11 cellular contexts compared by ENCODE assay signal in the genomic region with DNA sequence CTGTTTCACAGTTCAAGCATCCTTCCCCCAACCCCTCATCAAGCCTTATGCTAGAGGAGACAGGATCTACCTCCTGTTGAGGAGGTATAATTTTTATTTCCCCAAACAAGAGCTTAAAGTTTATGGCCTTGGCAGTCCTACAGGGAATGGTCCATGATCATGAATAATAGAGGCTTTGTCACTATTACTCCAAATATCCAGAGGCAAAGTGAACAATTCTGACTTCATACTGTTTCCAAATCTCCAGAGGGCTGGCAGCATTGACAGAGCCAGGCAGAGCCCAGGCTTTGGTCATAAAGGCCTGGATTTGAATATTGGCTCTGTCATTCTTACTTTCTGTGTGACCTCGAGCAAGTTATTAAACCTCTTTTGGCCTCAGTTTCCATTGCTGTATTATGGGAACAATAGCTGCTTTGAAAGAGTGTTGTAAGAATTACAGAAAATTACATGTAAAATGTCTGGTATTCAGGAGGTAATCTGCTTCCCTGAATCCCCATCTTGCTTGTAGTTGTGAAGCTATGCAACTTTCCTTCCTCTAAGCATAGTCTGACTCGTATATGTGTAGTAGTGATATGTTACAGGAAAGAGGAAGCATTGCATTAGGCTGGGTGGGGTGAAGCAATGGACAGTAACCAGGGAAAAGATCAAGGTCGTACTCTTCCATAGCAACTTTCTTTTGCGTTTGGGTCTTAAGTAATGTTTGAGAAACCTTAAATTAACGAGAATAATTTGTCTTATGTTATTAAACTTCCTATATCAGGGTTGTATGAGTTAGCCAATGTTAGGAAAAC.
A peak's percentile ranks its signal among the peaks of the same experiment; 100 is the strongest.
DNase-seq lines count a peak whose midpoint lies in the region; ATAC-seq and TF ChIP-seq lines count a peak whose summit lies in the region.
"Had no signal": no experiment of that assay in that cellular context is flagged by ENCODE, and none has a peak within 500 bp of the region (broad histone marks: within the 10 kb centered on the region; RNA-seq: fewer than 3 reads in every experiment).

No MANE protein-coding gene starts in this region.

- H3K9me3 ChIP-seq in spleen = peaks cover 0 to under 1% (median 0%) of the 10 kb centered on the region in 8 donors

- CTCF ChIA-PET in activated CD4-positive, alpha-beta T cell treated with anti-CD3 and anti-CD28 coated beads for 36 hours (lab: Charles Lee) = interaction anchor here (1.0 kb wide), 1 partner anchor 13 kb away, joined by 8 read pairs; no protein-coding TSS in a partner anchor

- peak overlapping the region in 7 of 8 donors; percentile 33 to 86 (median 74) for H3K27ac ChIP-seq in spleen

- WGBS in spleen, 5 donors = 39 to 63% (median 48%) methylated on average over 5 of the region's 5 CpGs

- no peak for ATAC-seq in activated CD4-positive, alpha-beta T cell treated with anti-CD3 and anti-CD28 coated beads for 36 hours
- ATAC-seq in GM21786 (IDR thresholded peaks at IDR 0.05; ENCODE audit: unreplicated experiment) = no peak

- H3K4me1 ChIP-seq in spleen = peaks cover 0 to 32% (median 9%) of the 10 kb centered on the region in 6 donors

- peak overlapping the region; percentile 58 for H3K27ac Mint-ChIP-seq in activated CD4-positive, alpha-beta T cell treated with anti-CD3 and anti-CD28 coated beads for 36 hours

- H3K4me1 Mint-ChIP-seq in activated CD4-positive, alpha-beta T cell treated with anti-CD3 and anti-CD28 coated beads for 36 hours = peaks cover 9% of the 10 kb centered on the region

- H3K36me3 ChIP-seq in spleen (peaks cover 0 to 100% (median 69%) of the 10 kb centered on the region in 6 donors), H7 (replicated peaks; ENCODE audit: control insufficient read depth, insufficient read depth, low read length) (no peaks in the 10 kb centered on the region)

- H3K9me3 Mint-ChIP-seq in activated CD4-positive, alpha-beta T cell treated with anti-CD3 and anti-CD28 coated beads for 36 hours (ENCODE audit: low read depth) = peaks cover 9% of the 10 kb centered on the region

- H3K4me3 ChIP-seq in fibroblast of the aortic adventitia (ENCODE audit: low read depth, low read length) (no peak overlapping the region), spleen (peak overlapping the region in 1 of 8 donors; percentile 3), H7 (ENCODE audit: insufficient read depth, low read depth, low read length) (no peak overlapping the region)

- no peaks in the 10 kb centered on the region for H3K27me3 Mint-ChIP-seq in activated CD4-positive, alpha-beta T cell treated with anti-CD3 and anti-CD28 coated beads for 36 hours

- TF ChIP-seq CTCF in fibroblast of the aortic adventitia (IDR thresholded peaks at IDR 0.05; ENCODE audit: insufficient read depth, low read length) (no peak), spleen (IDR thresholded peaks at IDR 0.05 in 8 of 11, conservative IDR thresholded peaks at IDR 0.05 in 3 of 11) (no peak)

- POLR2A ChIA-PET in activated CD4-positive, alpha-beta T cell treated with anti-CD3 and anti-CD28 coated beads for 36 hours (lab: Charles Lee) = no interaction called here

- no peak for TF ChIP-seq POLR2A in spleen (IDR thresholded peaks at IDR 0.05)

- H3K4me3 Mint-ChIP-seq in activated CD4-positive, alpha-beta T cell treated with anti-CD3 and anti-CD28 coated beads for 36 hours = no peak overlapping the region

- no peak for DNase-seq in activated CD4-positive, alpha-beta T cell treated with anti-CD3 and anti-CD28 coated beads for 36 hours
- DNase-seq in activated CD4-positive, alpha-beta T cell treated with anti-CD3 and anti-CD28 coated beads for 48 hours = no peak
- peak; percentile 19 for DNase-seq in RKO (ENCODE audit: low spot score)
- DNase-seq in fibroblast of the aortic adventitia (ENCODE audit: low read depth) = peak; percentile 22
- no peak for DNase-seq in spleen
- no peak for DNase-seq in stimulated activated CD4-positive, alpha-beta T cell treated with anti-CD3 and anti-CD28 coated beads, Interleukin-15, amount 100 ng/mL, for 24 hours
- no peak for DNase-seq in H7
- DNase-seq: activated CD4-positive, alpha-beta T cell treated with anti-CD3 and anti-CD28 coated beads, Interleukin-2, amount 50 U/mL, for 4 hours; kidney glomerular epithelial cell; NCI-H1694 treated with DMSO at 0.1 percent for 48 hours had no signal

- intact Hi-C loops in activated CD4-positive, alpha-beta T cell treated with anti-CD3 and anti-CD28 coated beads for 36 hours (cut with DNase I, micrococcal nuclease) = no loop called here
- intact Hi-C loops in spleen (cut with DNase I; ENCODE audit: low total_unique reads) = no loop called here

- peaks cover 93% of the 10 kb centered on the region for H3K36me3 Mint-ChIP-seq in activated CD4-positive, alpha-beta T cell treated with anti-CD3 and anti-CD28 coated beads for 36 hours (ENCODE audit: low read depth)

- no peaks in the 10 kb centered on the region for H3K27me3 ChIP-seq in spleen (replicated peaks in 1 of 7)
- no peaks in the 10 kb centered on the region for H3K27me3 ChIP-seq in H7 (ENCODE audit: control insufficient read depth, insufficient read depth, low read length)

Comparison
In these comparisons a context has a peak if more than half of its experiments do, and no peak if none do; other contexts are left out.
1. DNase-seq: peak in RKO (single experiment) and fibroblast of the aortic adventitia (single experiment); none in activated CD4-positive, alpha-beta T cell treated with anti-CD3 and anti-CD28 coated beads for 36 hours (single experiment), activated CD4-positive, alpha-beta T cell treated with anti-CD3 and anti-CD28 coated beads for 48 hours (single experiment), spleen (single experiment), stimulated activated CD4-positive, alpha-beta T cell treated with anti-CD3 and anti-CD28 coated beads, Interleukin-15, amount 100 ng/mL, for 24 hours (single experiment) and H7 (single experiment).